ENCODE assay signal across 9 cellular contexts in genomic region chr1:35505911-35506798, GRCh38. TPM values are rescaled to one million over a fixed set of nuclear protein-coding genes. Genes with fewer than 3 reads are reported as not detected.
DNase-seq lines count a peak whose midpoint lies in the region; ATAC-seq and TF ChIP-seq lines count a peak whose summit lies in the region.
"Had no signal": no experiment of that assay in that cellular context is flagged by ENCODE, and none has a peak within 500 bp of the region (broad histone marks: within the 10 kb centered on the region; RNA-seq: fewer than 3 reads in every experiment).

No MANE protein-coding gene starts in this region.

- ATAC-seq in GM18499 (IDR thresholded peaks at IDR 0.05; ENCODE audit: insufficient read depth, unreplicated experiment) (peak; percentile 42), GM19035 (IDR thresholded peaks at IDR 0.05; ENCODE audit: unreplicated experiment) (no peak)

- peaks cover 60% of the 10 kb centered on the region for H3K36me3 Mint-ChIP-seq in activated CD4-positive, alpha-beta T cell treated with anti-CD3 and anti-CD28 coated beads, Interleukin-2, amount 10 ng/mL, durations not matched to agents 7 days and 5 days (ENCODE audit: low read depth)

- no peak overlapping the region for H3K27ac ChIP-seq in AG04450 (ENCODE audit: low read depth, low read length)

- peaks cover 67% of the 10 kb centered on the region for H3K4me1 Mint-ChIP-seq in activated CD4-positive, alpha-beta T cell treated with anti-CD3 and anti-CD28 coated beads, Interleukin-2, amount 10 ng/mL, durations not matched to agents 7 days and 5 days

- CTCF ChIA-PET in AG04450 (lab: Charles Lee): interaction anchor here (0.6 to 1.0 kb wide), 2 partner anchors 16 to 221 kb away, joined by 3 read pairs; no protein-coding TSS in a partner anchor
- CTCF ChIA-PET in activated CD4-positive, alpha-beta T cell treated with anti-CD3 and anti-CD28 coated beads, Interleukin-2, amount 10 ng/mL, durations not matched to agents 7 days and 5 days (lab: Charles Lee): interaction anchor here (1.1 to 3.0 kb wide), 4 partner anchors 11 to 55 kb away, joined by 3 to 13 read pairs (median 4); no protein-coding TSS in a partner anchor

- TF ChIP-seq CTCF in AG04450 (IDR thresholded peaks at IDR 0.05; ENCODE audit: low read depth, low read length): no peak

- no peaks in the 10 kb centered on the region for H3K9me3 ChIP-seq in AG04450 (ENCODE audit: control insufficient read depth, insufficient read depth, low read length)

- no peaks in the 10 kb centered on the region for H3K9me3 Mint-ChIP-seq in activated CD4-positive, alpha-beta T cell treated with anti-CD3 and anti-CD28 coated beads, Interleukin-2, amount 10 ng/mL, durations not matched to agents 7 days and 5 days
- H3K9me3 Mint-ChIP-seq: memory B cell had no signal

- POLR2A ChIA-PET in AG04450 (lab: Yijun Ruan, JAX): interaction anchor here (1.4 kb wide), 1 partner anchor 51 kb away, joined by 4 read pairs; the partner anchor contains the start of genes KIAA0319L and NCDN
- POLR2A ChIA-PET in activated CD4-positive, alpha-beta T cell treated with anti-CD3 and anti-CD28 coated beads, Interleukin-2, amount 10 ng/mL, durations not matched to agents 7 days and 5 days (lab: Charles Lee): interaction anchor here (0.6 to 0.9 kb wide), 2 partner anchors 31 to 45 kb away, joined by 3 to 4 read pairs; no protein-coding TSS in a partner anchor

- H3K27me3 ChIP-seq in AG04450 (ENCODE audit: control insufficient read depth, insufficient read depth, low read length): no peaks in the 10 kb centered on the region

- DNase-seq in AG04450 (ENCODE audit: low read depth, low spot score) (peak; percentile 8), KBM-7 (peak; percentile 5), erythroblast (lab: John Stamatoyannopoulos, UW) (peak; percentile 76 to 86), NCI-H146 (lab: John Stamatoyannopoulos, UW) (no peak)
- peak; percentile 78 for DNase-seq in activated CD4-positive, alpha-beta T cell treated with anti-CD3 and anti-CD28 coated beads, Interleukin-2, amount 10 ng/mL, durations not matched to agents 7 days and 5 days
- peak; percentile 20 to 28 for DNase-seq in stimulated activated CD4-positive, alpha-beta T cell treated with anti-CD3 and anti-CD28 coated beads, Interleukin-2, amount 100 ng/mL, for 24 hours

- peak overlapping the region; percentile 44 for H3K4me3 Mint-ChIP-seq in activated CD4-positive, alpha-beta T cell treated with anti-CD3 and anti-CD28 coated beads, Interleukin-2, amount 10 ng/mL, durations not matched to agents 7 days and 5 days
- H3K4me3 Mint-ChIP-seq: memory B cell had no signal

- in situ Hi-C loops in KBM-7 (cut with MboI; ENCODE audit: low pct_unique_long_range_greater_than_20kb, low sequenced_read_pairs): no loop called here

- H3K4me3 ChIP-seq in AG04450 (ENCODE audit: low read depth, low read length): no peak overlapping the region

- H3K27ac Mint-ChIP-seq in activated CD4-positive, alpha-beta T cell treated with anti-CD3 and anti-CD28 coated beads, Interleukin-2, amount 10 ng/mL, durations not matched to agents 7 days and 5 days: peak overlapping the region; percentile 93

- no peak for TF ChIP-seq POLR2A in erythroblast (IDR thresholded peaks at IDR 0.05; ENCODE audit: low read length)

- H3K27me3 Mint-ChIP-seq in activated CD4-positive, alpha-beta T cell treated with anti-CD3 and anti-CD28 coated beads, Interleukin-2, amount 10 ng/mL, durations not matched to agents 7 days and 5 days: no peaks in the 10 kb centered on the region
- H3K27me3 Mint-ChIP-seq: memory B cell had no signal

RNA-seq across cellular contexts. Expression of gene KIAA0319L, which starts 51.0 kb away (rescaled TPM):
- 53.2 and 69.5 TPM in 2 replicates for polyA plus RNA-seq in AG04450 (2011; rRNA removed)
- polyA minus RNA-seq in AG04450 (2011; rRNA and poly(A)+ RNA removed): 62.4 and 63.7 TPM in 2 replicates
- total RNA-seq in activated CD4-positive, alpha-beta T cell treated with anti-CD3 and anti-CD28 coated beads, Interleukin-2, amount 10 ng/mL, durations not matched to agents 7 days and 5 days: 10 to 100 TPM; 37.6 to 46.3 TPM

RNA-seq across cellular contexts. Expression of gene NCDN, which starts 51.4 kb away (rescaled TPM):
- 16.7 and 22.6 TPM in 2 replicates for polyA plus RNA-seq in AG04450 (2011; rRNA removed)
- 18.3 and 26.8 TPM in 2 replicates for polyA minus RNA-seq in AG04450 (2011; rRNA and poly(A)+ RNA removed)
- 10 to 100 TPM; 19.4 to 21.4 TPM for total RNA-seq in activated CD4-positive, alpha-beta T cell treated with anti-CD3 and anti-CD28 coated beads, Interleukin-2, amount 10 ng/mL, durations not matched to agents 7 days and 5 days
